Comparison of ENCODE assay signal across 1 cellular context in the genomic region with DNA sequence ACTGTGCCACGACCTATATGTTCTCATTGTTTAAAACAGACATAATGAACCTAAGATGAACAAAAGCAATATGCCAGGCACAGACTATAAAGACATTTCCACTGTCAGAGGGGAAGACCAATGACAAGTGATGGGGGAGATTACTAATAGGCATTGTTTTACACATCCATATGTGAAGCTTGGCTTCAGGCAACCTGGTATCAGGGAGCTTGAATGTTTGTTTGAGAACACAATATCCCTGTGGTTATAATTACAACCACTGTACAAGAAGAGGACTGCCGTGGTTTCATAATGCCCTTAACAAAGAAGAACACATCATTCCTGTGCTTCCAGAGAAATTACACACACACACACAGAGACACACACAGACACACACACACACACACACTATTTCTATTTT.
TF ChIP-seq lines count a peak whose summit lies in the region.

No MANE protein-coding gene starts in this region.

TF ChIP-seq in H1, 55 proteins besides CTCF, POLR2A, EP300 and RAD21:
- TF ChIP-seq PHF8 (conservative IDR thresholded peaks at IDR 0.05; ENCODE audit: low read depth, low read length): no peak
- no peak for TF ChIP-seq SIX5 (IDR thresholded peaks at IDR 0.05; ENCODE audit: low read depth, low read length)
- no peak for TF ChIP-seq SRF (IDR thresholded peaks at IDR 0.05; ENCODE audit: low read depth, low read length)
- TF ChIP-seq, protein P1, sequence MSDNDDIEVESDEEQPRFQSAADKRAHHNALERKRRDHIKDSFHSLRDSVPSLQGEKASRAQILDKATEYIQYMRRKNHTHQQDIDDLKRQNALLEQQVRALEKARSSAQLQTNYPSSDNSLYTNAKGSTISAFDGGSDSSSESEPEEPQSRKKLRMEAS (IDR thresholded peaks at IDR 0.05): no peak
- no peak for TF ChIP-seq GTF2F1 (IDR thresholded peaks at IDR 0.05; ENCODE audit: borderline replicate concordance, low read depth, low read length)
- no peak for TF ChIP-seq TEAD4 (IDR thresholded peaks at IDR 0.05; ENCODE audit: low read depth, low read length)
- TF ChIP-seq EZH2 (IDR thresholded peaks at IDR 0.05; ENCODE audit: low read depth, low read length, severe bottlenecking): no peak
- TF ChIP-seq CBX5 (IDR thresholded peaks at IDR 0.05; ENCODE audit: low read depth, low read length): no peak
- TF ChIP-seq JUN (IDR thresholded peaks at IDR 0.05; ENCODE audit: low read depth, low read length): no peak
TF ChIP-seq in H1: peak in this region for 0.
